In the genomic region with DNA sequence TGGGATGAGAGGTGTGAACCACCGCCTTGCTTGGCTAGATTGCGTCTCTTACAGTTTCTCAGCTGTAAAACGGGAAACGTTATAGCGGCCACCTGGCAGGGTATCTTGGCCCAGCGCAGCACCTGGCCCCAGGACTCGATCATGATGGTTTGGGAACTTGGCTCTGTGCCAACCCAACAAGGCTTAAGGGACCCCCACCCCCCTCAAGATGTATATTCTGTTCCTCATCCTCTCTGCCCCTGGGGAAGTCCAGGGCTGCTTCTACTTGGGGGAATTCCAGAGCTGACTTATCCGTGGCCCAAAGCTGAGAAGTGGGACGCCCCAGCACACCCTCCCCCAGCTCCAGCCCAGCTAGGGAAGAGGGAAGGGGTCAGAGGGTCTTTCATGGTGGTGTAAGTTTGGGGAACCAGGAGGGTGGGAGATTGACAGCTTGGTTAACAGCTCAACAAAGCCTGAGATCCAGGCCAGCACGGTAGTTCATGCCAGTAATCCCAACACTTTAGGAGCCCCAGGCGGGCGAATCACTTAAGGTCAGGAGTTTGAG, we compare ENCODE assay signal across 8 cellular contexts. TPM values are rescaled to one million over a fixed set of nuclear protein-coding genes. Genes with fewer than 3 reads are reported as not detected.
DNase-seq lines count a peak whose midpoint lies in the region; ATAC-seq and TF ChIP-seq lines count a peak whose summit lies in the region.

No MANE protein-coding gene starts in this region.

- no peaks in the 10 kb centered on the region for H3K27me3 ChIP-seq in Karpas-422 (ENCODE audit: low read length)
- H3K27me3 ChIP-seq in mucosa of rectum (ENCODE audit: control insufficient read depth in 2 of 2, insufficient read depth in 2 of 2, low read length in 2 of 2), result peaks cover 5 to 11% of the 10 kb centered on the region in 2 donors

- H3K9me3 ChIP-seq in Karpas-422 (ENCODE audit: low read length) (no peaks in the 10 kb centered on the region), mucosa of rectum (ENCODE audit: control insufficient read depth in 2 of 2, low read length in 2 of 2) (no peaks in the 10 kb centered on the region)

- POLR2A ChIA-PET in AG04449 (lab: Yijun Ruan, JAX), result interaction anchor here (0.8 to 3.0 kb wide), 4 partner anchors 18 to 109 kb away, joined by 3 to 11 read pairs (median 7); partner anchors contain the start of genes ICAM5, RAVER1 and TYK2

- no peak for DNase-seq in AG04449 (ENCODE audit: low read depth, low spot score)
- DNase-seq in Karpas-422, result peak; percentile 39
- no peak for DNase-seq in astrocyte of the cerebellum (ENCODE audit: low read depth)
- DNase-seq in inferior parietal cortex (ENCODE audit: extremely low spot score), result no peak
- no peak for DNase-seq in epidermal melanocyte (ENCODE audit: insufficient read length, low spot score)
- no peak for DNase-seq in globus pallidus (ENCODE audit: low spot score)

- ATAC-seq in GM18867 (IDR thresholded peaks at IDR 0.05; ENCODE audit: unreplicated experiment), result peak; percentile 21

- in situ Hi-C loops in astrocyte of the cerebellum (cut with HindIII; ENCODE audit: low sequenced_read_pairs), result no loop called here

- H3K9ac ChIP-seq in Karpas-422 (ENCODE audit: low read length) (no peak overlapping the region), mucosa of rectum (ENCODE audit: low read depth in 1 of 2, low read length in 2 of 2) (peak overlapping the region in 1 of 2 donors; percentile 63)

- H3K4me2 ChIP-seq in Karpas-422 (ENCODE audit: low read depth, low read length, poor library complexity, severe bottlenecking), result peak overlapping the region; percentile 68

- no peaks in the 10 kb centered on the region for H3K79me2 ChIP-seq in Karpas-422 (ENCODE audit: low read length)

- no peaks in the 10 kb centered on the region for H4K20me1 ChIP-seq in Karpas-422 (ENCODE audit: insufficient read depth, low read depth, low read length)

- H3K27ac ChIP-seq in Karpas-422 (ENCODE audit: low read length), result no peak overlapping the region
- H3K27ac ChIP-seq in mucosa of rectum (ENCODE audit: low read depth in 2 of 2, low read length in 2 of 2), result peak overlapping the region; percentile 22 to 88

- H2AFZ ChIP-seq in Karpas-422 (ENCODE audit: low read length), result no peak overlapping the region

- TF ChIP-seq CTCF in AG04449 (IDR thresholded peaks at IDR 0.05; ENCODE audit: insufficient read depth, low read length, missing control alignments) (no peak), astrocyte of the cerebellum (IDR thresholded peaks at IDR 0.05; ENCODE audit: low read depth, low read length, missing control alignments) (no peak)

- H3K9me2 ChIP-seq in Karpas-422 (replicated peaks; ENCODE audit: insufficient read depth, low read length), result no peaks in the 10 kb centered on the region

- H3K4me1 ChIP-seq in Karpas-422 (ENCODE audit: low read length) (peaks cover 23% of the 10 kb centered on the region), mucosa of rectum (ENCODE audit: control insufficient read depth in 2 of 2, insufficient read depth in 2 of 2, low read length in 2 of 2) (peaks cover 14 to 26% of the 10 kb centered on the region in 2 donors)

- H3K36me3 ChIP-seq in Karpas-422 (ENCODE audit: insufficient read depth, low read length), result no peaks in the 10 kb centered on the region
- peaks cover 0 to 9% of the 10 kb centered on the region in 2 donors for H3K36me3 ChIP-seq in mucosa of rectum (ENCODE audit: control insufficient read depth in 2 of 2, insufficient read depth in 2 of 2, low read length in 2 of 2)

- H3K4me3 ChIP-seq in AG04449 (ENCODE audit: low read depth, low read length) (peak overlapping the region; percentile 55), Karpas-422 (ENCODE audit: low read length) (no peak overlapping the region), astrocyte of the cerebellum (ENCODE audit: low read depth, low read length) (peak overlapping the region; percentile 39), mucosa of rectum (ENCODE audit: low read length in 2 of 2) (peak overlapping the region; percentile 50 to 73)

- CTCF ChIA-PET in AG04449 (lab: Yijun Ruan, JAX), result interaction anchor here (0.6 to 19.7 kb wide), 16 partner anchors 9 to 340 kb away, joined by 3 to 1180 read pairs (median 5); partner anchors contain the start of genes CDC37, ICAM4, ICAM5 and RAVER1

RNA-seq across cellular contexts. Expression of gene ICAM1, which starts 0.7 kb away (rescaled TPM):
- 1.8 and 5.1 TPM in 2 replicates for total RNA-seq in Karpas-422 (2014; rRNA removed; shearing (Covaris generic); ENCODE audit: low replicate concordance)

RNA-seq across cellular contexts. Expression of gene ICAM4, which starts 15.1 kb away (rescaled TPM):
- not detected in 2 replicates for total RNA-seq in Karpas-422 (2014; rRNA removed; shearing (Covaris generic); ENCODE audit: low replicate concordance)

RNA-seq across cellular contexts. Expression of gene ICAM5, which starts 18.1 kb away (rescaled TPM):
- 4.5 and 9.1 TPM in 2 replicates for total RNA-seq in Karpas-422 (2014; rRNA removed; shearing (Covaris generic); ENCODE audit: low replicate concordance)

RNA-seq across cellular contexts. Expression of gene MRPL4, which starts 19.6 kb away (rescaled TPM):
- 78.6 and 136 TPM in 2 replicates for total RNA-seq in Karpas-422 (2014; rRNA removed; shearing (Covaris generic); ENCODE audit: low replicate concordance)

RNA-seq across cellular contexts. Expression of gene ZGLP1, which starts 38.0 kb away (rescaled TPM):
- 5.3 and 7.1 TPM in 2 replicates for total RNA-seq in Karpas-422 (2014; rRNA removed; shearing (Covaris generic); ENCODE audit: low replicate concordance)
